In genomic region chr2:71275939-71276310, GRCh38 we compare ENCODE assay signal across 8 cellular contexts. TPM values are rescaled to one million over a fixed set of nuclear protein-coding genes. Genes with fewer than 3 reads are reported as not detected.
DNase-seq lines count a peak whose midpoint lies in the region; ATAC-seq and TF ChIP-seq lines count a peak whose summit lies in the region.

No MANE protein-coding gene starts in this region.

- peak overlapping the region; percentile 92 for H3K4me2 ChIP-seq in skeletal muscle satellite cell (ENCODE audit: low read length)

- peaks cover 7% of the 10 kb centered on the region for H3K27me3 ChIP-seq in skeletal muscle satellite cell (ENCODE audit: control insufficient read depth, insufficient read depth, low read length)

- H3K4me1 ChIP-seq in skeletal muscle satellite cell (ENCODE audit: control insufficient read depth, insufficient read depth, low read length): peaks cover 8% of the 10 kb centered on the region

- H3K4me3 ChIP-seq in NB4 (ENCODE audit: low read depth, low read length) (peak overlapping the region; percentile 49), epithelial cell of esophagus (ENCODE audit: low read length) (peak overlapping the region; percentile 11), skeletal muscle satellite cell (ENCODE audit: low read length) (peak overlapping the region; percentile 74)

- peak overlapping the region; percentile 36 for H3K9ac ChIP-seq in skeletal muscle satellite cell (ENCODE audit: low read depth, low read length)

- H3K9me3 ChIP-seq in skeletal muscle satellite cell (replicated peaks; ENCODE audit: low read length): no peaks in the 10 kb centered on the region

- no peaks in the 10 kb centered on the region for H3K36me3 ChIP-seq in skeletal muscle satellite cell (ENCODE audit: insufficient read depth, low read length)

- TF ChIP-seq POLR2A in NB4 (IDR thresholded peaks at IDR 0.05; ENCODE audit: extremely low read depth, insufficient read length): no peak

- DNase-seq in NB4 (ENCODE audit: low read depth): no peak
- no peak for DNase-seq in epithelial cell of esophagus (ENCODE audit: low read depth)
- DNase-seq in UCSD-AML1 (lab: John Stamatoyannopoulos, UW; ENCODE audit: unreplicated experiment): no peak
- no peak for DNase-seq in OCI-M1 (lab: John Stamatoyannopoulos, UW)
- DNase-seq in RPMI8226: no peak

- TF ChIP-seq CTCF in NB4 (IDR thresholded peaks at IDR 0.05; ENCODE audit: low read depth, low read length) (peak; percentile 0), epithelial cell of esophagus (IDR thresholded peaks at IDR 0.05; ENCODE audit: insufficient read depth, low read depth, low read length, missing control alignments) (peak; percentile 7)

- peak; percentile 12 for ATAC-seq in GM19043 (IDR thresholded peaks at IDR 0.05; ENCODE audit: low read depth, unreplicated experiment)
- no peak for ATAC-seq in HG03521 (IDR thresholded peaks at IDR 0.05; ENCODE audit: unreplicated experiment)

RNA-seq across cellular contexts. Expression of gene PAIP2B, which starts 49.0 kb away (rescaled TPM):
- 0.25 and 0.44 TPM in 2 replicates for total RNA-seq in skeletal muscle satellite cell (2012; rRNA removed)

RNA-seq across cellular contexts. Expression of gene ZNF638, which starts 55.7 kb away (rescaled TPM):
- total RNA-seq in skeletal muscle satellite cell (2012; rRNA removed): 81.3 and 99.6 TPM in 2 replicates

Comparison
In these comparisons a context has a peak if more than half of its experiments do, and no peak if none do; other contexts are left out.
1. H3K4me3 ChIP-seq: peak in every context shown above with its lines; median percentile 74 in skeletal muscle satellite cell; 49 in NB4; 11 in epithelial cell of esophagus.